Comparison of ENCODE assay signal across 26 cellular contexts in genomic region chr15:73858062-73858461, GRCh38. TPM values are rescaled to one million over a fixed set of nuclear protein-coding genes. Genes with fewer than 3 reads are reported as not detected.
"Had no signal": no experiment of that assay in that cellular context is flagged by ENCODE, and none has a peak within 500 bp of the region (broad histone marks: within the 10 kb centered on the region; RNA-seq: fewer than 3 reads in every experiment).

No MANE protein-coding gene starts in this region.

- H3K27me3 ChIP-seq: body of pancreas had no signal

- H3K27ac ChIP-seq: body of pancreas, dorsolateral prefrontal cortex, foreskin keratinocyte, hepatocyte, left lung, spleen, thoracic aorta, upper lobe of right lung, VCaP had no signal

- H3K4me3 ChIP-seq: body of pancreas, dorsolateral prefrontal cortex, hepatocyte, left lung, spleen, thoracic aorta, upper lobe of right lung had no signal

- ATAC-seq: activated CD8-positive, alpha-beta memory T cell treated with anti-CD3 and anti-CD28 coated beads, Interleukin-2, amount 10 ng/mL, durations not matched to agents 7 days and 5 days; activated T-helper 17 cell treated with anti-CD3 and anti-CD28 coated beads, Interleukin-2, amount 50 U/mL, for 72 hours; body of pancreas; foreskin keratinocyte; left lung; stimulated activated memory B cell treated with anti-CD40 and anti-IgM and Interleukin-4, amounts not matched to agents 10 μg/mL and 1 μg/mL and 100 μg/mL, for 72 hours; upper lobe of right lung had no signal

- H3K4me2 ChIP-seq: hepatocyte had no signal

- H3K36me3 ChIP-seq: left lung, spleen, thoracic aorta, upper lobe of right lung had no signal

- H3K79me2 ChIP-seq: hepatocyte had no signal

- DNase-seq: activated CD4-positive, alpha-beta T cell treated with anti-CD3 and anti-CD28 coated beads, Interleukin-2, amount 50 U/mL, for 4 hours; activated CD8-positive, alpha-beta memory T cell treated with anti-CD3 and anti-CD28 coated beads, Interleukin-2, amount 10 ng/mL, durations not matched to agents 7 days and 5 days; activated naive CD4-positive, alpha-beta T cell; activated naive CD8-positive, alpha-beta T cell treated with anti-CD3 and anti-CD28 coated beads, Interleukin-2, amount 10 ng/mL, durations not matched to agents 7 days and 5 days; activated T-cell treated with anti-CD3 and anti-CD28 coated beads, Interleukin-2, amount 50 U/mL, for 1 hour; amygdala; body of pancreas; dorsolateral prefrontal cortex; foreskin keratinocyte; left lung; midbrain; nucleus accumbens; spleen; stimulated activated CD4-positive, alpha-beta T cell treated with anti-CD3 and anti-CD28 coated beads, Interleukin-4, amount 100 ng/mL, for 4 hours; T1000; upper lobe of right lung had no signal

- H3K4me1 ChIP-seq: body of pancreas, foreskin keratinocyte, left lung, spleen, upper lobe of right lung had no signal

RNA-seq across cellular contexts. Expression of gene TBC1D21, which starts 15.3 kb away (rescaled TPM):
- total RNA-seq: activated CD8-positive, alpha-beta memory T cell treated with anti-CD3 and anti-CD28 coated beads, Interleukin-2, amount 10 ng/mL, durations not matched to agents 7 days and 5 days; activated naive CD8-positive, alpha-beta T cell treated with anti-CD3 and anti-CD28 coated beads, Interleukin-2, amount 10 ng/mL, durations not matched to agents 7 days and 5 days; activated T-helper 17 cell treated with anti-CD3 and anti-CD28 coated beads, Interleukin-2, amount 50 U/mL, for 72 hours; body of pancreas; cardiac septum; epithelial cell of proximal tubule; fibroblast of lung; foreskin keratinocyte; hepatocyte; left lung; lung microvascular endothelial cell; renal cortical epithelial cell; spleen; thoracic aorta; upper lobe of right lung had no signal
- polyA plus RNA-seq: fibroblast of lung, foreskin keratinocyte, hepatocyte, spleen had no signal
